13 cellular contexts compared by ENCODE assay signal in the genomic region with DNA sequence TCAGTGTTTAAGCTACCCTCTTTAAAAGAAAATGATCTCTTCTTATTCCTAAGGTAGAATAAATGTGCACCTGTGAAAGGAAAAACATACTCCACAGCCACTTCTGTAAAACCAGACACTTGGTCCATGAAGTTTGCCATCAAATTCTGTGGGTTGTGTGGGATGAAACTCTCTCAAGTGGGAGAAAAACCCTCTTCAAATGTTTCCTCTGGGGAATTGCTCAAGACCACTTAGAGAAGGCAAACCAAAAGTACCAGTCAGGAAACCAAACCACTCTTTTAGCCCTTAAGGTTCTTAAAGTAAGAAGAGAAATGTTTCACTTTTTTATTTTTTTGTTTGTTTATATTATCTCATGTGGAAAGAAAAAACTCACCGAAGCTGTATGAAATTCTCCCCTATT. TPM values are rescaled to one million over a fixed set of nuclear protein-coding genes. Genes with fewer than 3 reads are reported as not detected.
DNase-seq lines count a peak whose midpoint lies in the region; ATAC-seq and TF ChIP-seq lines count a peak whose summit lies in the region.
"Had no signal": no experiment of that assay in that cellular context is flagged by ENCODE, and none has a peak within 500 bp of the region (broad histone marks: within the 10 kb centered on the region; RNA-seq: fewer than 3 reads in every experiment).

No MANE protein-coding gene starts in this region.

- BruUV-seq in PC-3 (replicated peaks; lab: Mats Ljungman, UMichigan) (no TSS peak), Caco-2 (replicated peaks; lab: Mats Ljungman, UMichigan) (no TSS peak)

- peaks cover 16% of the 10 kb centered on the region for H3K4me1 Mint-ChIP-seq in Caco-2 (ENCODE audit: low read depth, unreplicated experiment)

- POLR2A ChIA-PET in PC-3 (lab: Charles Lee; ENCODE audit: unreplicated experiment) = no interaction called here
- POLR2A ChIA-PET in Caco-2 (lab: Charles Lee) = no interaction called here
- POLR2A ChIA-PET in HEK293T (lab: Yijun Ruan, JAX) = no interaction called here

- H3K27ac Mint-ChIP-seq in Caco-2 (ENCODE audit: unreplicated experiment) = no peak overlapping the region
- H3K27ac Mint-ChIP-seq: activated T-helper 17 cell treated with anti-CD3 and anti-CD28 coated beads, Interleukin-2, amount 50 U/mL, for 72 hours had no signal

- no peak overlapping the region for H3K27ac ChIP-seq in PC-3 (ENCODE audit: low read length)
- H3K27ac ChIP-seq in smooth muscle cell (ENCODE audit: low read depth) = no peak overlapping the region
- H3K27ac ChIP-seq: epithelial cell of prostate, HL-60 had no signal

- no peaks in the 10 kb centered on the region for H3K9me3 Mint-ChIP-seq in Caco-2 (ENCODE audit: unreplicated experiment)
- H3K9me3 Mint-ChIP-seq: activated T-helper 17 cell treated with anti-CD3 and anti-CD28 coated beads, Interleukin-2, amount 50 U/mL, for 72 hours had no signal

- H4K20me1 ChIP-seq in PC-3 (ENCODE audit: low read length) = no peaks in the 10 kb centered on the region
- no peaks in the 10 kb centered on the region for H4K20me1 ChIP-seq in smooth muscle cell (ENCODE audit: low read depth)

- H3K4me3 Mint-ChIP-seq in Caco-2 (ENCODE audit: unreplicated experiment) = no peak overlapping the region
- H3K4me3 Mint-ChIP-seq: activated T-helper 17 cell treated with anti-CD3 and anti-CD28 coated beads, Interleukin-2, amount 50 U/mL, for 72 hours had no signal

- H2AFZ ChIP-seq in PC-3 (ENCODE audit: low read length) (no peak overlapping the region), smooth muscle cell (ENCODE audit: low read depth) (no peak overlapping the region)

- no peak for TF ChIP-seq CTCF in PC-3 (conservative IDR thresholded peaks at IDR 0.05; ENCODE audit: low read depth, low read length)
- no peak for TF ChIP-seq CTCF in smooth muscle cell (IDR thresholded peaks at IDR 0.05; ENCODE audit: borderline replicate concordance, insufficient read depth, poor library complexity, severe bottlenecking)
- no peak for TF ChIP-seq CTCF in Caco-2 (IDR thresholded peaks at IDR 0.05; ENCODE audit: insufficient read depth in 1 of 2, low read depth in 1 of 2, low read length in 1 of 2, severe bottlenecking in 1 of 2, unreplicated experiment in 1 of 2)

- H3K4me2 ChIP-seq in PC-3 (ENCODE audit: low read length) (peak overlapping the region; percentile 92), smooth muscle cell (peak overlapping the region; percentile 14)

- no peak for ATAC-seq in PC-3
- no peak for ATAC-seq in GM21737 (IDR thresholded peaks at IDR 0.05; ENCODE audit: unreplicated experiment)
- ATAC-seq: activated T-helper 17 cell treated with anti-CD3 and anti-CD28 coated beads, Interleukin-2, amount 50 U/mL, for 72 hours; sciatic nerve had no signal

- H3K4me3 ChIP-seq in PC-3 (ENCODE audit: low read length) = peak overlapping the region; percentile 72; the same call in 1 of the 2 replicates
- no peak overlapping the region for H3K4me3 ChIP-seq in smooth muscle cell
- H3K4me3 ChIP-seq in HAP-1 = no peak overlapping the region
- no peak overlapping the region for H3K4me3 ChIP-seq in Caco-2 (ENCODE audit: low read depth, low read length)

- in situ Hi-C loops in HAP-1 (cut with MboI; ENCODE audit: low sequenced_read_pairs) = no loop called here

- H3K9me2 ChIP-seq in PC-3 (replicated peaks; ENCODE audit: low read length) = no peaks in the 10 kb centered on the region

- peaks cover 40% of the 10 kb centered on the region for H3K27me3 Mint-ChIP-seq in Caco-2 (ENCODE audit: insufficient read depth, unreplicated experiment)

- 44% methylated on average over 1 of the region's 1 CpG for WGBS in smooth muscle cell (ENCODE audit: low lambda C conversion rate)

- peaks cover 4% of the 10 kb centered on the region for H3F3A ChIP-seq in PC-3 (ENCODE audit: low read length, unreplicated experiment)
- peaks cover 7% of the 10 kb centered on the region for H3F3A ChIP-seq in smooth muscle cell (ENCODE audit: low read depth)

- H3K9me3 ChIP-seq in PC-3 (ENCODE audit: low read length) = no peaks in the 10 kb centered on the region
- H3K9me3 ChIP-seq in smooth muscle cell (replicated peaks; ENCODE audit: low read depth) = no peaks in the 10 kb centered on the region
- H3K9me3 ChIP-seq in HAP-1 = no peaks in the 10 kb centered on the region
- no peaks in the 10 kb centered on the region for H3K9me3 ChIP-seq in Caco-2

- intact Hi-C loops in PC-3 (cut with micrococcal nuclease) (loop anchor here (2.0 to 10.0 kb wide), 3 partner anchors 141 to 465 kb away; no protein-coding TSS in a partner anchor), Caco-2 (cut with micrococcal nuclease; ENCODE audit: unreplicated experiment) (no loop called here)

- H3K36me3 ChIP-seq in PC-3 (ENCODE audit: low read depth, low read length) (no peaks in the 10 kb centered on the region), smooth muscle cell (ENCODE audit: low read depth) (no peaks in the 10 kb centered on the region), HAP-1 (replicated peaks) (no peaks in the 10 kb centered on the region), Caco-2 (ENCODE audit: control insufficient read depth, insufficient read depth, low read length) (no peaks in the 10 kb centered on the region)

- CTCF ChIA-PET in PC-3 (lab: Charles Lee) = no interaction called here
- CTCF ChIA-PET in Caco-2 (lab: Charles Lee) = no interaction called here
- CTCF ChIA-PET in HEK293T (lab: Yijun Ruan, JAX) = no interaction called here

- H3K79me2 ChIP-seq in PC-3 (ENCODE audit: low read length) (no peaks in the 10 kb centered on the region), smooth muscle cell (ENCODE audit: low read depth) (no peaks in the 10 kb centered on the region)

- no peaks in the 10 kb centered on the region for H3K36me3 Mint-ChIP-seq in Caco-2 (ENCODE audit: insufficient read depth, unreplicated experiment)

- H3K9ac ChIP-seq in PC-3 (ENCODE audit: low read length) (no peak overlapping the region), smooth muscle cell (ENCODE audit: low read depth) (no peak overlapping the region)

- H3K4me1 ChIP-seq in PC-3 (ENCODE audit: insufficient read depth, low read length) (peaks cover 24% of the 10 kb centered on the region), smooth muscle cell (ENCODE audit: low read depth) (peaks cover 13% of the 10 kb centered on the region), HAP-1 (0 out of 2 replicates have a peak, but pooled peaks cover 2% of the 10 kb centered on the region), Caco-2 (no peaks in the 10 kb centered on the region)

- H3K27me3 ChIP-seq in PC-3 (ENCODE audit: low read length) (no peaks in the 10 kb centered on the region), smooth muscle cell (ENCODE audit: low read depth) (peaks cover 33% of the 10 kb centered on the region), HAP-1 (ENCODE audit: low read depth) (peaks cover 53% of the 10 kb centered on the region), Caco-2 (replicated peaks; ENCODE audit: control insufficient read depth, insufficient read depth, low read length) (peaks cover 2% of the 10 kb centered on the region)

- DNase-seq in EH (ENCODE audit: low read depth) (peak; percentile 30), PC-3 (no peak), fibroblast of gingiva (ENCODE audit: low read depth) (peak; percentile 75), smooth muscle cell (lab: John Stamatoyannopoulos, UW; ENCODE audit: unreplicated experiment) (no peak), HAP-1 (ENCODE audit: low spot score in 2 of 2) (no peak), Caco-2 (no peak), HEK293T (ENCODE audit: extremely low spot score) (no peak)
- DNase-seq: central memory CD4-positive, alpha-beta T cell had no signal

TF ChIP-seq in HEK293T, 16 proteins besides CTCF, POLR2A, EP300 and RAD21:
- TF ChIP-seq LEF1 (IDR thresholded peaks at IDR 0.05; ENCODE audit: borderline replicate concordance) = no peak
- no peak for TF ChIP-seq SUZ12 (IDR thresholded peaks at IDR 0.05)
- TF ChIP-seq NFRKB (IDR thresholded peaks at IDR 0.05) = no peak
- TF ChIP-seq ELF4 (IDR thresholded peaks at IDR 0.05) = no peak
- no peak for TF ChIP-seq CTBP1 (IDR thresholded peaks at IDR 0.05; ENCODE audit: borderline replicate concordance)
- TF ChIP-seq BHLHE40 (IDR thresholded peaks at IDR 0.05; ENCODE audit: borderline replicate concordance) = no peak
- TF ChIP-seq HDGF (IDR thresholded peaks at IDR 0.05; ENCODE audit: borderline replicate concordance) = no peak
- TF ChIP-seq, protein P1, sequence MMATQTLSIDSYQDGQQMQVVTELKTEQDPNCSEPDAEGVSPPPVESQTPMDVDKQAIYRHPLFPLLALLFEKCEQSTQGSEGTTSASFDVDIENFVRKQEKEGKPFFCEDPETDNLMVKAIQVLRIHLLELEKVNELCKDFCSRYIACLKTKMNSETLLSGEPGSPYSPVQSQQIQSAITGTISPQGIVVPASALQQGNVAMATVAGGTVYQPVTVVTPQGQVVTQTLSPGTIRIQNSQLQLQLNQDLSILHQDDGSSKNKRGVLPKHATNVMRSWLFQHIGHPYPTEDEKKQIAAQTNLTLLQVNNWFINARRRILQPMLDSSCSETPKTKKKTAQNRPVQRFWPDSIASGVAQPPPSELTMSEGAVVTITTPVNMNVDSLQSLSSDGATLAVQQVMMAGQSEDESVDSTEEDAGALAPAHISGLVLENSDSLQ (IDR thresholded peaks at IDR 0.05) = no peak
- TF ChIP-seq FOXA1 (IDR thresholded peaks at IDR 0.05) = no peak
- TF ChIP-seq SP1 (IDR thresholded peaks at IDR 0.05) = no peak
- TF ChIP-seq ARNT (IDR thresholded peaks at IDR 0.05) = no peak
- no peak for TF ChIP-seq ZNF384 (IDR thresholded peaks at IDR 0.05)
- no peak for TF ChIP-seq FOXK2 (IDR thresholded peaks at IDR 0.05)
- no peak for TF ChIP-seq TARDBP (IDR thresholded peaks at IDR 0.05)
- TF ChIP-seq FOXM1 (IDR thresholded peaks at IDR 0.05; ENCODE audit: borderline replicate concordance) = no peak
- TF ChIP-seq L3MBTL2 (conservative IDR thresholded peaks at IDR 0.05) = no peak

RNA-seq across cellular contexts. Expression of a gene that starts 1.2 kb away (rescaled TPM):
- total RNA-seq in PC-3 (2014; rRNA removed) (2.4 and 3.8 TPM in 2 replicates), smooth muscle cell (8.2 and 17.1 TPM in 2 replicates), Caco-2 (2022) (not detected in 2 replicates)
- 7.9 and 9.3 TPM in 2 replicates for polyA plus RNA-seq in smooth muscle cell

Comparison
In these comparisons a context has a peak if more than half of its experiments do, and no peak if none do; other contexts are left out.
1. DNase-seq: peak in EH (single experiment) and fibroblast of gingiva (single experiment); none in PC-3 (single experiment), smooth muscle cell (single experiment), HAP-1 (0 of 2), Caco-2 (0 of 2) and HEK293T (single experiment).